In genomic region chr6:33896391-33897192, GRCh38 we compare ENCODE assay signal across 2 cellular contexts.
TF ChIP-seq lines count a peak whose summit lies in the region.

No MANE protein-coding gene starts in this region.

TF ChIP-seq in SK-N-SH treated with all-trans-retinoic acid at 6 μM for 48 hours, 23 proteins besides CTCF, POLR2A, EP300 and RAD21:
- TF ChIP-seq TSHZ2 (CRISPR knock-in tag; IDR thresholded peaks at IDR 0.05) (no peak), TOX (CRISPR knock-in tag; IDR thresholded peaks at IDR 0.05; ENCODE audit: borderline replicate concordance) (no peak), PPARA (CRISPR knock-in tag; IDR thresholded peaks at IDR 0.05; ENCODE audit: borderline replicate concordance) (no peak), GLIS3 (CRISPR knock-in tag; IDR thresholded peaks at IDR 0.05) (no peak), ZFP3 (CRISPR knock-in tag; IDR thresholded peaks at IDR 0.05) (no peak), ZNF8 (CRISPR knock-in tag; IDR thresholded peaks at IDR 0.05) (no peak), RARB (CRISPR knock-in tag; IDR thresholded peaks at IDR 0.05) (no peak), ZNF565 (CRISPR knock-in tag; conservative IDR thresholded peaks at IDR 0.05; ENCODE audit: low read depth) (no peak), ESRRG (CRISPR knock-in tag; IDR thresholded peaks at IDR 0.05) (no peak), BACH2 (CRISPR knock-in tag; IDR thresholded peaks at IDR 0.05; ENCODE audit: borderline replicate concordance) (no peak), CSRNP3 (CRISPR knock-in tag; IDR thresholded peaks at IDR 0.05) (no peak), ZC3H10 (CRISPR knock-in tag; IDR thresholded peaks at IDR 0.05) (no peak), ZNF70 (CRISPR knock-in tag; IDR thresholded peaks at IDR 0.05) (no peak)

TF ChIP-seq in SK-N-SH, 30 proteins besides CTCF, POLR2A, EP300 and RAD21 (continued from another document):
- no peak for TF ChIP-seq USF2 (IDR thresholded peaks at IDR 0.05; ENCODE audit: borderline replicate concordance, low read depth, low read length)
- TF ChIP-seq, protein P1, sequence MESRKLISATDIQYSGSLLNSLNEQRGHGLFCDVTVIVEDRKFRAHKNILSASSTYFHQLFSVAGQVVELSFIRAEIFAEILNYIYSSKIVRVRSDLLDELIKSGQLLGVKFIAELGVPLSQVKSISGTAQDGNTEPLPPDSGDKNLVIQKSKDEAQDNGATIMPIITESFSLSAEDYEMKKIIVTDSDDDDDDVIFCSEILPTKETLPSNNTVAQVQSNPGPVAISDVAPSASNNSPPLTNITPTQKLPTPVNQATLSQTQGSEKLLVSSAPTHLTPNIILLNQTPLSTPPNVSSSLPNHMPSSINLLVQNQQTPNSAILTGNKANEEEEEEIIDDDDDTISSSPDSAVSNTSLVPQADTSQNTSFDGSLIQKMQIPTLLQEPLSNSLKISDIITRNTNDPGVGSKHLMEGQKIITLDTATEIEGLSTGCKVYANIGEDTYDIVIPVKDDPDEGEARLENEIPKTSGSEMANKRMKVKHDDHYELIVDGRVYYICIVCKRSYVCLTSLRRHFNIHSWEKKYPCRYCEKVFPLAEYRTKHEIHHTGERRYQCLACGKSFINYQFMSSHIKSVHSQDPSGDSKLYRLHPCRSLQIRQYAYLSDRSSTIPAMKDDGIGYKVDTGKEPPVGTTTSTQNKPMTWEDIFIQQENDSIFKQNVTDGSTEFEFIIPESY (IDR thresholded peaks at IDR 0.05; ENCODE audit: borderline replicate concordance, low read depth) = no peak
- TF ChIP-seq MXI1 (IDR thresholded peaks at IDR 0.05; ENCODE audit: low read depth, low read length) = no peak
